Comparison of ENCODE assay signal across 1 cellular context in the genomic region with DNA sequence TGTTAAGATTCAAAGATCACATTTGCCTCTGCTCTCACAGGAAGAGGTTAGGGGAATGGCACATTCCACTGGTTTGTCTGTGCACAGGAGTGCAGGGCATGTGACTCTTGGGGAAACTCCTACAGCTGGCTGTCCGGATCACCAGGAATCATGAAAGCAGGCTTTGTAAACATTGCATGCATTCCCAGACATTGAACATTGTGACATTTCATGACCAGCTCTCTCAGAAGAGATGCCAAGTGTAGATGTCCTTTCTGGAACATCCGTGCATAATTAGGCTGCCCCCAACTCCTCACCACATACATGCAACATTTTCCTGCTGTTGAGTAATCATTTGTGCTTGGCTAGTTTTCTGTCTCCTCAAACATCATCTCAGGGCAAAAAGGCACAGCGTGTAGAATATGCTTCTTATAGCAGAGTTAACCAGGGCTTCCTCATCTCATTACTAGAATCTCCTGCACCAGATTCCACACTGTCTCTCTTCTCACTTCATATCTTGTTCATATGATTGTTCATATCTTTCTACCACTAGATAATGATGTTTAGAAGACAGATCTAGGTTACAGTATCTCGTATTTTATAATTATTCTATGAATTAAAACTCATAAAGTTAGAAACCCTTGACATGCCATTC.
TF ChIP-seq lines count a peak whose summit lies in the region.

No MANE protein-coding gene starts in this region.

TF ChIP-seq in WTC11, 78 proteins besides CTCF, POLR2A, EP300 and RAD21 (continued from another document):
- no peak for TF ChIP-seq ZNF263 (CRISPR knock-in tag; IDR thresholded peaks at IDR 0.05; ENCODE audit: low read depth)
- TF ChIP-seq E2F1 (CRISPR knock-in tag; IDR thresholded peaks at IDR 0.05): no peak
- TF ChIP-seq SMAD4 (CRISPR knock-in tag; IDR thresholded peaks at IDR 0.05): no peak
- TF ChIP-seq USF2 (CRISPR knock-in tag; IDR thresholded peaks at IDR 0.05): no peak
- TF ChIP-seq, protein P1, sequence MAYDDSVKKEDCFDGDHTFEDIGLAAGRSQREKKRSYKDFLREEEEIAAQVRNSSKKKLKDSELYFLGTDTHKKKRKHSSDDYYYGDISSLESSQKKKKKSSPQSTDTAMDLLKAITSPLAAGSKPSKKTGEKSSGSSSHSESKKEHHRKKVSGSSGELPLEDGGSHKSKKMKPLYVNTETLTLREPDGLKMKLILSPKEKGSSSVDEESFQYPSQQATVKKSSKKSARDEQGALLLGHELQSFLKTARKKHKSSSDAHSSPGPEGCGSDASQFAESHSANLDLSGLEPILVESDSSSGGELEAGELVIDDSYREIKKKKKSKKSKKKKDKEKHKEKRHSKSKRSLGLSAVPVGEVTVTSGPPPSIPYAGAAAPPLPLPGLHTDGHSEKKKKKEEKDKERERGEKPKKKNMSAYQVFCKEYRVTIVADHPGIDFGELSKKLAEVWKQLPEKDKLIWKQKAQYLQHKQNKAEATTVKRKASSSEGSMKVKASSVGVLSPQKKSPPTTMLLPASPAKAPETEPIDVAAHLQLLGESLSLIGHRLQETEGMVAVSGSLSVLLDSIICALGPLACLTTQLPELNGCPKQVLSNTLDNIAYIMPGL (CRISPR knock-in tag; IDR thresholded peaks at IDR 0.05): no peak
- no peak for TF ChIP-seq TEAD1 (CRISPR knock-in tag; IDR thresholded peaks at IDR 0.05)
- no peak for TF ChIP-seq CREM (CRISPR knock-in tag; IDR thresholded peaks at IDR 0.05)
- TF ChIP-seq, protein P2, sequence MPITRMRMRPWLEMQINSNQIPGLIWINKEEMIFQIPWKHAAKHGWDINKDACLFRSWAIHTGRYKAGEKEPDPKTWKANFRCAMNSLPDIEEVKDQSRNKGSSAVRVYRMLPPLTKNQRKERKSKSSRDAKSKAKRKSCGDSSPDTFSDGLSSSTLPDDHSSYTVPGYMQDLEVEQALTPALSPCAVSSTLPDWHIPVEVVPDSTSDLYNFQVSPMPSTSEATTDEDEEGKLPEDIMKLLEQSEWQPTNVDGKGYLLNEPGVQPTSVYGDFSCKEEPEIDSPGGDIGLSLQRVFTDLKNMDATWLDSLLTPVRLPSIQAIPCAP (CRISPR knock-in tag; IDR thresholded peaks at IDR 0.05): no peak
